13 cellular contexts compared by ENCODE assay signal in genomic region chr2:68284896-68285295, GRCh38. TPM values are rescaled to one million over a fixed set of nuclear protein-coding genes. Genes with fewer than 3 reads are reported as not detected.
DNase-seq lines count a peak whose midpoint lies in the region; ATAC-seq and TF ChIP-seq lines count a peak whose summit lies in the region.
"Had no signal": no experiment of that assay in that cellular context is flagged by ENCODE, and none has a peak within 500 bp of the region (broad histone marks: within the 10 kb centered on the region; RNA-seq: fewer than 3 reads in every experiment).

No MANE protein-coding gene starts in this region.

- no peak overlapping the region for H3K27ac Mint-ChIP-seq in naive thymus-derived CD8-positive, alpha-beta T cell
- no peak overlapping the region for H3K27ac Mint-ChIP-seq in T-cell
- H3K27ac Mint-ChIP-seq: CD4-positive, alpha-beta memory T cell; T-helper 1 cell treated with Interleukin-12 subunit alpha and Interleukin-12 subunit beta and Interleukin-4 antibody, amounts not matched to agents 30 μg/mL and 1 μg/mL, for 36 hours had no signal

- POLR2A ChIA-PET in naive thymus-derived CD8-positive, alpha-beta T cell (lab: Charles Lee): interaction anchor here (0.7 kb wide), 2 partner anchors 31 to 41 kb away, joined by 3 read pairs; no protein-coding TSS in a partner anchor
- POLR2A ChIA-PET in T-cell (lab: Charles Lee): interaction anchor here in 1 of 2 donors (0.6 kb wide), 1 partner anchor 78 kb away, joined by 6 read pairs; no protein-coding TSS in a partner anchor

- CTCF ChIA-PET in T-cell (lab: Charles Lee): interaction anchor here (0.5 to 4.6 kb wide), 12 partner anchors 8 to 551 kb away, joined by 3 to 48 read pairs (median 4); no protein-coding TSS in a partner anchor

- DNase-seq in AG10803 (ENCODE audit: low read depth) (peak; percentile 89), NCI-H2081 treated with DMSO at 0.1 percent for 48 hours (lab: John Stamatoyannopoulos, UW) (peak; percentile 32), choroid plexus epithelial cell (ENCODE audit: low read depth) (peak; percentile 65), medulla oblongata (ENCODE audit: extremely low spot score) (peak; percentile 58), SIG-M5 treated with dmso at 0.1 percent for 504 hours (lab: John Stamatoyannopoulos, UW; ENCODE audit: unreplicated experiment) (no peak), T-cell (no peak)
- DNase-seq in naive thymus-derived CD8-positive, alpha-beta T cell: no peak
- DNase-seq: CD4-positive, alpha-beta memory T cell; islet precursor cell had no signal

- no peak overlapping the region for H3K4me3 Mint-ChIP-seq in naive thymus-derived CD8-positive, alpha-beta T cell
- H3K4me3 Mint-ChIP-seq in T-cell: no peak overlapping the region
- H3K4me3 Mint-ChIP-seq: CD4-positive, alpha-beta memory T cell; T-helper 1 cell treated with Interleukin-12 subunit alpha and Interleukin-12 subunit beta and Interleukin-4 antibody, amounts not matched to agents 30 μg/mL and 1 μg/mL, for 36 hours had no signal

- no peak overlapping the region for H3K4me3 ChIP-seq in AG10803 (ENCODE audit: low read length)
- no peak overlapping the region for H3K4me3 ChIP-seq in choroid plexus epithelial cell (ENCODE audit: low read depth, low read length)
- H3K4me3 ChIP-seq: coronary artery had no signal

- H3K27me3 Mint-ChIP-seq in naive thymus-derived CD8-positive, alpha-beta T cell: peaks cover 8 to 41% (median 8%) of the 10 kb centered on the region in 5 donors
- peaks cover 27 to 32% of the 10 kb centered on the region in 2 donors for H3K27me3 Mint-ChIP-seq in T-cell

- no peaks in the 10 kb centered on the region for H3K4me1 Mint-ChIP-seq in naive thymus-derived CD8-positive, alpha-beta T cell
- peaks cover 0 to 5% (median 5%) of the 10 kb centered on the region in 3 donors for H3K4me1 Mint-ChIP-seq in T-cell

- H3K36me3 Mint-ChIP-seq in naive thymus-derived CD8-positive, alpha-beta T cell: no peaks in the 10 kb centered on the region
- H3K36me3 Mint-ChIP-seq in T-cell: no peaks in the 10 kb centered on the region
- H3K36me3 Mint-ChIP-seq: CD4-positive, alpha-beta memory T cell had no signal

- TF ChIP-seq CTCF in AG10803 (conservative IDR thresholded peaks at IDR 0.05; ENCODE audit: low read length): no peak
- TF ChIP-seq CTCF in choroid plexus epithelial cell (conservative IDR thresholded peaks at IDR 0.05; ENCODE audit: low read depth, low read length): no peak

- ATAC-seq in naive thymus-derived CD8-positive, alpha-beta T cell: no peak
- no peak for ATAC-seq in GM19467 (IDR thresholded peaks at IDR 0.05; ENCODE audit: unreplicated experiment)
- no peak for ATAC-seq in T-cell (replicated peaks in 1 of 4)
- ATAC-seq: HCT116 had no signal

- no peaks in the 10 kb centered on the region for H3K9me3 Mint-ChIP-seq in naive thymus-derived CD8-positive, alpha-beta T cell
- H3K9me3 Mint-ChIP-seq in T-cell: no peaks in the 10 kb centered on the region
- H3K9me3 Mint-ChIP-seq: CD4-positive, alpha-beta memory T cell; T-helper 1 cell treated with Interleukin-12 subunit alpha and Interleukin-12 subunit beta and Interleukin-4 antibody, amounts not matched to agents 30 μg/mL and 1 μg/mL, for 36 hours had no signal

RNA-seq across cellular contexts. Expression of gene PPP3R1, which starts 32.6 kb away (rescaled TPM):
- total RNA-seq in naive thymus-derived CD8-positive, alpha-beta T cell: 10 to 100 TPM; 72.5 to 76.3 TPM
- 1 to 10 TPM; 3.4 to 4.3 (median 3.9) TPM for polyA plus RNA-seq in naive thymus-derived CD8-positive, alpha-beta T cell
- 10 to 100 TPM; 53.2 to 65.0 (median 57.7) TPM for total RNA-seq in T-cell

RNA-seq across cellular contexts. Expression of gene CNRIP1, which starts 34.9 kb away (rescaled TPM):
- not detected for total RNA-seq in naive thymus-derived CD8-positive, alpha-beta T cell
- not detected for polyA plus RNA-seq in naive thymus-derived CD8-positive, alpha-beta T cell
- under 1 TPM in 3 of 5 donors, not detected in 2; 0.53 to 0.63 (median 0.59) TPM for total RNA-seq in T-cell
- polyA plus RNA-seq: CD4-positive, alpha-beta memory T cell had no signal

Comparison
In these comparisons a context has a peak if more than half of its experiments do, and no peak if none do; other contexts are left out.
1. DNase-seq: peak in AG10803 (single experiment), NCI-H2081 treated with DMSO at 0.1 percent for 48 hours (single experiment), choroid plexus epithelial cell (single experiment) and medulla oblongata (single experiment); none in naive thymus-derived CD8-positive, alpha-beta T cell (0 of 10), SIG-M5 treated with dmso at 0.1 percent for 504 hours (single experiment) and T-cell (0 of 34).